Comparison of ENCODE assay signal across 9 cellular contexts in the genomic region with DNA sequence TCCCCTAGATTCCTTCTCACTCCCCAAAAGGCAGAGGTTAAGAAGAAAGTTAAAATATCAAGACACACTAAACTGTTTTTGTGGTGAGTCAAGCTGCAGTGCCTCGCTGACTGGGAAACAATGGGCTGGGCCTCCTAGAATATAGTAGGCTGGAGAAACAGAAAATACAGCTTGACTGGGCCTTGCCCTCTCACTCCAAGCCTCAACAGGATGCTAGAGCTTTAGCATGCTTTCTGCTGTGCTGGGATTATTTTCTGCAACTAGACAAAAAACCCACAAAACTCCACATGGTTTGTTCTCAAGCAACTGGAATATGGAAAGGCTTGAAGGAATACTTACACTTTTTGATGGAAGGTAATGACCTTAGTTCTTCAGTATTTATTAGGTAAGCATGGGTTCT. TPM values are rescaled to one million over a fixed set of nuclear protein-coding genes. Genes with fewer than 3 reads are reported as not detected.
DNase-seq lines count a peak whose midpoint lies in the region; ATAC-seq and TF ChIP-seq lines count a peak whose summit lies in the region.
"Had no signal": no experiment of that assay in that cellular context is flagged by ENCODE, and none has a peak within 500 bp of the region (broad histone marks: within the 10 kb centered on the region; RNA-seq: fewer than 3 reads in every experiment).

No MANE protein-coding gene starts in this region.

- peak overlapping the region; percentile 18 to 43 for H3K9ac ChIP-seq in colonic mucosa (ENCODE audit: low read depth in 2 of 2, low read length in 2 of 2)

- peak overlapping the region in 1 of 2 donors; percentile 38 for H3K4me3 Mint-ChIP-seq in activated T-cell treated with anti-CD3 and anti-CD28 coated beads, Interleukin-2, amount 50 U/mL, for 72 hours
- peak overlapping the region; percentile 43 for H3K4me3 Mint-ChIP-seq in mesothelial cell of epicardium

- H3K27me3 ChIP-seq in colonic mucosa: no peaks in the 10 kb centered on the region
- H3K27me3 ChIP-seq in upper lobe of right lung: no peaks in the 10 kb centered on the region

- H3K4me1 ChIP-seq in colonic mucosa (peaks cover 17% of the 10 kb centered on the region), upper lobe of right lung (peaks cover 96% of the 10 kb centered on the region)

- H3K36me3 ChIP-seq in colonic mucosa: no peaks in the 10 kb centered on the region
- H3K36me3 ChIP-seq in upper lobe of right lung: no peaks in the 10 kb centered on the region

- H3K27ac Mint-ChIP-seq in activated T-cell treated with anti-CD3 and anti-CD28 coated beads, Interleukin-2, amount 50 U/mL, for 72 hours: peak overlapping the region; percentile 64
- H3K27ac Mint-ChIP-seq in mesothelial cell of epicardium: peak overlapping the region; percentile 84

- TF ChIP-seq CTCF in colonic mucosa (IDR thresholded peaks at IDR 0.05): no peak
- TF ChIP-seq CTCF in mesothelial cell of epicardium (IDR thresholded peaks at IDR 0.05; ENCODE audit: unreplicated experiment): no peak
- TF ChIP-seq CTCF in upper lobe of right lung (IDR thresholded peaks at IDR 0.05): no peak

- H3K36me3 Mint-ChIP-seq in activated T-cell treated with anti-CD3 and anti-CD28 coated beads, Interleukin-2, amount 50 U/mL, for 72 hours (ENCODE audit: insufficient read depth in 2 of 2): no peaks in the 10 kb centered on the region
- no peaks in the 10 kb centered on the region for H3K36me3 Mint-ChIP-seq in mesothelial cell of epicardium

- H3K9me3 Mint-ChIP-seq in activated T-cell treated with anti-CD3 and anti-CD28 coated beads, Interleukin-2, amount 50 U/mL, for 72 hours: no peaks in the 10 kb centered on the region
- H3K9me3 Mint-ChIP-seq in mesothelial cell of epicardium: no peaks in the 10 kb centered on the region
- H3K9me3 Mint-ChIP-seq: CD4-positive, CD25-positive, alpha-beta regulatory T cell had no signal

- H3K9me3 ChIP-seq in colonic mucosa (no peaks in the 10 kb centered on the region), upper lobe of right lung (no peaks in the 10 kb centered on the region)

- peak in 1 of 2 donors; percentile 37 for ATAC-seq in activated T-cell treated with anti-CD3 and anti-CD28 coated beads, Interleukin-2, amount 50 U/mL, for 72 hours (replicated peaks in 1 of 2)
- no peak for ATAC-seq in upper lobe of right lung

- no peak for DNase-seq in activated T-cell treated with anti-CD3 and anti-CD28 coated beads, Interleukin-2, amount 50 U/mL, for 72 hours
- no peak for DNase-seq in activated T-cell treated with anti-CD3 and anti-CD28 coated beads, Interleukin-2, amount 50 U/mL, for 48 hours
- peak; percentile 35 for DNase-seq in colonic mucosa
- DNase-seq in mesothelial cell of epicardium (ENCODE audit: low spot score in 2 of 2, unreplicated experiment in 2 of 2): no peak
- no peak for DNase-seq in upper lobe of right lung
- DNase-seq in NCI-H510A treated with DMSO at 0.1 percent for 48 hours (lab: John Stamatoyannopoulos, UW): no peak
- no peak for DNase-seq in DMS 273 (lab: John Stamatoyannopoulos, UW; ENCODE audit: unreplicated experiment)
- no peak for DNase-seq in stimulated activated naive CD4-positive, alpha-beta T cell (lab: John Stamatoyannopoulos, UW)

- intact Hi-C loops in colonic mucosa (cut with DNase I) (no loop called here), upper lobe of right lung (cut with DNase I) (no loop called here)

- H3K27ac ChIP-seq in colonic mucosa (peak overlapping the region; percentile 58), upper lobe of right lung (peak overlapping the region; percentile 92)

- no peaks in the 10 kb centered on the region for H3K27me3 Mint-ChIP-seq in activated T-cell treated with anti-CD3 and anti-CD28 coated beads, Interleukin-2, amount 50 U/mL, for 72 hours (ENCODE audit: low read depth)
- no peaks in the 10 kb centered on the region for H3K27me3 Mint-ChIP-seq in mesothelial cell of epicardium (ENCODE audit: low read depth)
- H3K27me3 Mint-ChIP-seq: CD4-positive, CD25-positive, alpha-beta regulatory T cell had no signal

- no peak overlapping the region for H3K4me3 ChIP-seq in colonic mucosa
- no peak overlapping the region for H3K4me3 ChIP-seq in upper lobe of right lung

- H3K4me1 Mint-ChIP-seq in activated T-cell treated with anti-CD3 and anti-CD28 coated beads, Interleukin-2, amount 50 U/mL, for 72 hours (ENCODE audit: low read depth): peaks cover 45% of the 10 kb centered on the region
- peaks cover 83% of the 10 kb centered on the region for H3K4me1 Mint-ChIP-seq in mesothelial cell of epicardium

RNA-seq across cellular contexts. Expression of gene FOXO3, which starts 27.9 kb away (rescaled TPM):
- 10 to 100 TPM in 1 of 2 donors, 1 to 10 TPM in 1; 7.1 to 10.0 TPM for total RNA-seq in activated T-cell treated with anti-CD3 and anti-CD28 coated beads, Interleukin-2, amount 50 U/mL, for 72 hours
- total RNA-seq in colonic mucosa: 10 to 100 TPM; 33.4 to 61.7 TPM
- 56.6 to 58.3 TPM (median 57.9 TPM) in 3 replicates for total RNA-seq in mesothelial cell of epicardium
- 73.6 TPM for total RNA-seq in upper lobe of right lung
